Comparison of ENCODE assay signal across 21 cellular contexts in genomic region chr14:100982356-100982755, GRCh38.
"Had no signal": no experiment of that assay in that cellular context is flagged by ENCODE, and none has a peak within 500 bp of the region (broad histone marks: within the 10 kb centered on the region; RNA-seq: fewer than 3 reads in every experiment).

No MANE protein-coding gene starts in this region.

- H3K9me3 ChIP-seq: adrenal gland, left lung, mucosa of descending colon, neutrophil, thoracic aorta, upper lobe of left lung had no signal

- DNase-seq: activated CD4-positive, alpha-beta T cell treated with anti-CD3 and anti-CD28 coated beads for 1 hour; activated CD4-positive, alpha-beta T cell treated with anti-CD3 and anti-CD28 coated beads, Interleukin-2, amount 50 U/mL, for 4 hours; activated gamma-delta T cell treated with Interleukin-2 at 50 U/mL for 16 hours; adrenal gland; caudate nucleus; dorsolateral prefrontal cortex; endodermal cell; glutamatergic neuron; hypothalamus; kidney; left lung; mucosa of descending colon; naive B cell; stimulated activated naive B cell treated with anti-CD40 and anti-IgM and Interleukin-4, amounts not matched to agents 10 μg/mL and 1 μg/mL and 100 μg/mL, for 72 hours; T-helper 17 cell; upper lobe of left lung; WERI-Rb-1 had no signal

- H2AFZ ChIP-seq: parathyroid adenoma had no signal

- H3K27me3 ChIP-seq: adrenal gland, dorsolateral prefrontal cortex, upper lobe of left lung had no signal

- H3K4me1 ChIP-seq: adrenal gland, left lung, parathyroid adenoma, upper lobe of left lung had no signal

- H3K27ac ChIP-seq: dorsolateral prefrontal cortex, epithelial cell of prostate, left lung, neutrophil, parathyroid adenoma, thoracic aorta, upper lobe of left lung, WERI-Rb-1 had no signal

- H3K9ac ChIP-seq: parathyroid adenoma had no signal

- H3K36me3 ChIP-seq: left lung, neutrophil, thoracic aorta, upper lobe of left lung, WERI-Rb-1 had no signal

- H3K79me2 ChIP-seq: parathyroid adenoma had no signal

- H3K4me3 ChIP-seq: adrenal gland, dorsolateral prefrontal cortex, left lung, mucosa of descending colon, thoracic aorta, upper lobe of left lung had no signal
